Comparison of ENCODE assay signal across 18 cellular contexts in genomic region chr5:149886697-149887470, GRCh38. TPM values are rescaled to one million over a fixed set of nuclear protein-coding genes. Genes with fewer than 3 reads are reported as not detected.
DNase-seq lines count a peak whose midpoint lies in the region; ATAC-seq, FAIRE-seq and TF ChIP-seq lines count a peak whose summit lies in the region.
"Had no signal": no experiment of that assay in that cellular context is flagged by ENCODE, and none has a peak within 500 bp of the region (broad histone marks: within the 10 kb centered on the region; RNA-seq: fewer than 3 reads in every experiment).

No MANE protein-coding gene starts in this region.

- intact Hi-C loops in left ventricle myocardium inferior (cut with micrococcal nuclease) (no loop called here), heart right ventricle (cut with DNase I) (no loop called here), left lung (cut with DNase I) (no loop called here)

- FAIRE-seq in urothelium cell line (lab: Jason Lieb, UNC), result peak; percentile 56
- FAIRE-seq: D721Med had no signal

- in situ Hi-C loops in brain microvascular endothelial cell (cut with HindIII; ENCODE audit: low pct_ligation_motif_present, low sequenced_read_pairs), result no loop called here

- ATAC-seq in heart right ventricle (no peak), left lung (peak; percentile 90)

- H3K27me3 ChIP-seq in left ventricle myocardium inferior (ENCODE audit: low read depth) (no peaks in the 10 kb centered on the region), heart right ventricle (no peaks in the 10 kb centered on the region), brain microvascular endothelial cell (replicated peaks) (no peaks in the 10 kb centered on the region), left lung (no peaks in the 10 kb centered on the region), WERI-Rb-1 (ENCODE audit: insufficient read depth, low read depth, severe bottlenecking) (no peaks in the 10 kb centered on the region)
- H3K27me3 ChIP-seq: thyroid gland had no signal

- TF ChIP-seq CTCF in left ventricle myocardium inferior (IDR thresholded peaks at IDR 0.05; ENCODE audit: borderline replicate concordance), result no peak
- TF ChIP-seq CTCF in heart right ventricle (IDR thresholded peaks at IDR 0.05), result no peak
- no peak for TF ChIP-seq CTCF in brain microvascular endothelial cell (IDR thresholded peaks at IDR 0.05; ENCODE audit: low read depth, low read length, missing control alignments)
- no peak for TF ChIP-seq CTCF in left lung (IDR thresholded peaks at IDR 0.05)
- TF ChIP-seq CTCF in WERI-Rb-1 (IDR thresholded peaks at IDR 0.05; ENCODE audit: low read depth, low read length), result no peak

- H3K4me3 ChIP-seq in left ventricle myocardium inferior (no peak overlapping the region), heart right ventricle (peak overlapping the region in 1 of 10 donors; percentile 6), brain microvascular endothelial cell (ENCODE audit: low read depth, low read length) (no peak overlapping the region), left lung (no peak overlapping the region), WERI-Rb-1 (ENCODE audit: low read depth, low read length) (no peak overlapping the region)
- H3K4me3 ChIP-seq: PC-9, thyroid gland had no signal

- DNase-seq in left ventricle myocardium inferior (no peak), heart right ventricle (no peak), brain microvascular endothelial cell (peak; percentile 31), left lung (peak in 1 of 2 donors; percentile 37), urothelium cell line (ENCODE audit: low spot score) (no peak), WERI-Rb-1 (no peak), HuH-7 (ENCODE audit: low spot score) (no peak), substantia nigra (lab: John Stamatoyannopoulos, UW) (no peak)
- DNase-seq: activated gamma-delta T cell treated with Interleukin-2 at 50 U/mL for 16 hours, caudate nucleus, head of caudate nucleus, naive B cell, NCI-H2081, retina, T-helper 1 cell, thyroid gland had no signal

- WGBS in heart right ventricle, 2 donors, result 80 to 82% methylated on average over 6 of the region's 6 CpGs

- H3K4me1 ChIP-seq in left ventricle myocardium inferior (peaks cover 11% of the 10 kb centered on the region), heart right ventricle (peaks cover 0 to 13% (median 4%) of the 10 kb centered on the region in 9 donors), left lung (no peaks in the 10 kb centered on the region)
- H3K4me1 ChIP-seq: thyroid gland had no signal

- no peaks in the 10 kb centered on the region for H3K36me3 ChIP-seq in left ventricle myocardium inferior
- no peaks in the 10 kb centered on the region for H3K36me3 ChIP-seq in heart right ventricle
- no peaks in the 10 kb centered on the region for H3K36me3 ChIP-seq in brain microvascular endothelial cell (replicated peaks)
- no peaks in the 10 kb centered on the region for H3K36me3 ChIP-seq in left lung
- H3K36me3 ChIP-seq in WERI-Rb-1, result no peaks in the 10 kb centered on the region
- H3K36me3 ChIP-seq: thyroid gland had no signal

- H3K9me3 ChIP-seq in left ventricle myocardium inferior (replicated peaks) (no peaks in the 10 kb centered on the region), heart right ventricle (no peaks in the 10 kb centered on the region), left lung (no peaks in the 10 kb centered on the region), WERI-Rb-1 (ENCODE audit: severe bottlenecking) (no peaks in the 10 kb centered on the region)
- H3K9me3 ChIP-seq: thyroid gland had no signal

- H3K27ac ChIP-seq in left ventricle myocardium inferior (replicated peaks) (peak overlapping the region; percentile 30), heart right ventricle (peak overlapping the region in 3 of 10 donors; percentile 9 to 41 (median 31)), brain microvascular endothelial cell (peak overlapping the region; percentile 39), left lung (no peak overlapping the region), WERI-Rb-1 (no peak overlapping the region), substantia nigra (ENCODE audit: low read depth, low read length, poor library complexity, severe bottlenecking) (no peak overlapping the region)
- H3K27ac ChIP-seq: PC-9, thyroid gland had no signal

RNA-seq across cellular contexts. Expression of gene PDE6A, which starts 57.7 kb away (rescaled TPM):
- total RNA-seq in left ventricle myocardium inferior, result 0.22 TPM
- total RNA-seq in heart right ventricle, result under 1 TPM in 6 of 10 donors, not detected in 4; 0.07 to 0.28 (median 0.17) TPM
- under 1 TPM in 1 of 2 donors, not detected in 1; 0.06 TPM for polyA plus RNA-seq in heart right ventricle
- total RNA-seq in left lung, result not detected
- total RNA-seq: thyroid gland had no signal

Comparison
In these comparisons a context has a peak if more than half of its experiments do, and no peak if none do; other contexts are left out.
1. H3K27ac ChIP-seq: peak in left ventricle myocardium inferior (single experiment) and brain microvascular endothelial cell (single experiment); none in left lung (0 of 2), WERI-Rb-1 (single experiment) and substantia nigra (single experiment).